In genomic region chr1:109493805-109494539, GRCh38 we compare ENCODE assay signal across 8 cellular contexts. TPM values are rescaled to one million over a fixed set of nuclear protein-coding genes. Genes with fewer than 3 reads are reported as not detected.
DNase-seq lines count a peak whose midpoint lies in the region; ATAC-seq, FAIRE-seq and TF ChIP-seq lines count a peak whose summit lies in the region.

TSS of gene CYB561D1 (plus strand) at chr1:109494094. CDS start at chr1:109494140, 46 bp downstream.

- H3K9me3 ChIP-seq in psoas muscle: no peaks in the 10 kb centered on the region

- H3K4me3 ChIP-seq in NB4 (ENCODE audit: low read depth, low read length): peak within 1 kb of the TSS; percentile 86
- peak within 1 kb of the TSS; percentile 90 for H3K4me3 ChIP-seq in psoas muscle

- DNase-seq in NB4 (ENCODE audit: low read depth) (peak; percentile 88), T follicular helper cell (ENCODE audit: low read depth) (peak; percentile 81), left cardiac atrium (peak; percentile 91), psoas muscle (peak; percentile 89 to 94), urothelium cell line (ENCODE audit: low spot score) (peak; percentile 98)

- no peaks in the 10 kb centered on the region for H3K27me3 ChIP-seq in psoas muscle (ENCODE audit: insufficient read depth in 3 of 3, low read length in 2 of 3)

- ATAC-seq in HG02571 (IDR thresholded peaks at IDR 0.05; ENCODE audit: unreplicated experiment): peak; percentile 83
- peak; percentile 91 to 94 for ATAC-seq in left cardiac atrium
- peak; percentile 81 to 90 (median 85) for ATAC-seq in psoas muscle

- peaks cover 34% of the 10 kb centered on the region for H3K4me1 ChIP-seq in psoas muscle

- peak; percentile 44 for FAIRE-seq in urothelium cell line (lab: Jason Lieb, UNC)

- H3K36me3 ChIP-seq in psoas muscle (ENCODE audit: insufficient read depth in 1 of 2, low read depth in 1 of 2): peaks cover 0 to 62% of the 10 kb centered on the region in 2 donors

- TF ChIP-seq CTCF in GM12872 (IDR thresholded peaks at IDR 0.05; ENCODE audit: insufficient read depth, low read depth, low read length) (peak; percentile 94), NB4 (IDR thresholded peaks at IDR 0.05; ENCODE audit: low read depth, low read length) (peak; percentile 85), psoas muscle (IDR thresholded peaks at IDR 0.05) (peak; percentile 92)

- intact Hi-C loops in left cardiac atrium (cut with DNase I): loop anchor here in 1 of 2 donors (5.0 kb wide), 1 partner anchor 38 kb away; no protein-coding TSS in a partner anchor
- intact Hi-C loops in psoas muscle (cut with DNase I): loop anchor here (1.0 to 5.0 kb wide), 2 partner anchors 38 to 72 kb away; no protein-coding TSS in a partner anchor

- peak; percentile 64 for TF ChIP-seq POLR2A in NB4 (IDR thresholded peaks at IDR 0.05; ENCODE audit: extremely low read depth, insufficient read length)

- 0% methylated on average over 43 to 44 of the region's 44 CpGs for WGBS in adipose tissue, 3 donors
- 0 to 1% (median 0%) methylated on average over 43 to 44 of the region's 44 CpGs for WGBS in psoas muscle, 3 donors

- peak within 1 kb of the TSS; percentile 10 for H3K27ac ChIP-seq in adipose tissue (ENCODE audit: low read depth, low read length)
- H3K27ac ChIP-seq in psoas muscle: peak within 1 kb of the TSS; percentile 77

RNA-seq across cellular contexts. Expression of gene CYB561D1, which starts in this region (rescaled TPM):
- polyA plus RNA-seq in adipose tissue: 1 to 10 TPM; 4.8 to 9.1 (median 5.0) TPM
- 1 to 10 TPM; 5.8 to 5.9 TPM for total RNA-seq in left cardiac atrium
- 1 to 10 TPM; 2.4 to 4.0 (median 3.7) TPM for total RNA-seq in psoas muscle
- polyA plus RNA-seq in psoas muscle: 10 to 100 TPM in 1 of 3 donors, 1 to 10 TPM in 2; 1.8 to 15.0 (median 3.5) TPM

Comparison
In these comparisons a context has a peak if more than half of its experiments do, and no peak if none do; other contexts are left out.
1. Peak in every context shown above with its lines: DNase-seq, ATAC-seq, H3K4me3 ChIP-seq and H3K27ac ChIP-seq.